In the genomic region with DNA sequence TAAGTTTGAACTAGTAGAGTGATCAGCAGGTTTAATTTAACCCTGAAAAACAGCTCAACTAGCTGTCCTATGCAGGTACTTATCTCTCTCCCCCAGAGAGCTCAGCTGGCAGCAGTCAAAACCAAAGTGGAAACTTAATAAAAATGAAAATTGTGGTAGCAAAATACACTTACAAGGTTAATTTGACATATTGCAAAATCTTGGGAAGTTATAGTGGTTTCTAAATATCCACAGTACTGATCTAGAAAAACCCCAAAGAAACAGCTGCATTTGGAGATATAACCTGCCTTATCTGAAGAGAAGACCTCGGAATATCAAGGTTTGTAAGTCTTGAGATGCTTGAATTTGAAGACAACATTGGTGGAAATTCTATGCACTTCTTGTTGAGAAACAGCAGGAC, we compare ENCODE assay signal across 27 cellular contexts.
"Had no signal": no experiment of that assay in that cellular context is flagged by ENCODE, and none has a peak within 500 bp of the region (broad histone marks: within the 10 kb centered on the region; RNA-seq: fewer than 3 reads in every experiment).

No MANE protein-coding gene starts in this region.

- H3K27me3 ChIP-seq: adrenal gland, MG63 had no signal

- H3K27ac ChIP-seq: adrenal gland, PC-9, SK-N-MC, WERI-Rb-1 had no signal

- H3K4me3 ChIP-seq: adrenal gland, MG63, PC-9, SK-N-MC had no signal

- ATAC-seq: activated CD4-positive, alpha-beta T cell treated with anti-CD3 and anti-CD28 coated beads for 36 hours; activated CD8-positive, alpha-beta T cell treated with anti-CD3 and anti-CD28 coated beads for 36 hours; activated T-cell treated with anti-CD3 and anti-CD28 coated beads, Interleukin-2, amount 50 U/mL, for 72 hours; T-cell had no signal

- H3K4me1 ChIP-seq: adrenal gland had no signal

- DNase-seq: activated CD4-positive, alpha-beta T cell treated with anti-CD3 and anti-CD28 coated beads for 36 hours; activated CD8-positive, alpha-beta memory T cell treated with anti-CD3 and anti-CD28 coated beads, Interleukin-2, amount 50 U/mL, for 4 hours; activated CD8-positive, alpha-beta T cell treated with anti-CD3 and anti-CD28 coated beads for 36 hours; activated naive CD4-positive, alpha-beta T cell treated with anti-CD3 and anti-CD28 coated beads, Interleukin-2, amount 50 U/mL, for 16 hours; activated naive CD8-positive, alpha-beta T cell treated with anti-CD3 and anti-CD28 coated beads, Interleukin-2, amount 10 ng/mL, durations not matched to agents 7 days and 5 days; activated T-cell treated with anti-CD3 and anti-CD28 coated beads, Interleukin-2, amount 50 U/mL, for 72 hours; adrenal gland; anterior cingulate cortex; cerebellar nuclear complex; MG63; MV-4-11; NCI-H1092 treated with DMSO at 0.1 percent for 48 hours; NCI-H1417 treated with DMSO at 0.1 percent for 48 hours; NCI-H1694; NCI-H2029; NCI-H2107; NCI-H2171 treated with DMSO at 0.1 percent for 48 hours; NCI-H510A treated with DMSO at 0.1 percent for 48 hours; NCI-H69; NK-92 treated with Interleukin-12 subunit alpha and Interleukin-12 subunit beta, amount 100 ng/mL, for 24 hours; PC-9; SIG-M5; T-cell; T1000; WERI-Rb-1 had no signal

- H3K4me2 ChIP-seq: PC-9 had no signal

- H2AFZ ChIP-seq: PC-9 had no signal

- FAIRE-seq: TTC549 had no signal

- H3K36me3 ChIP-seq: adrenal gland, MG63, WERI-Rb-1 had no signal
